In genomic region chr6:14665827-14666724, GRCh38 we compare ENCODE assay signal across 8 cellular contexts.
A peak's percentile ranks its signal among the peaks of the same experiment; 100 is the strongest.
DNase-seq lines count a peak whose midpoint lies in the region; ATAC-seq and TF ChIP-seq lines count a peak whose summit lies in the region.

No MANE protein-coding gene starts in this region.

- POLR2A ChIA-PET in RWPE1 (lab: Yijun Ruan, JAX; ENCODE audit: low non-redundant PET) = no interaction called here

- no peak for TF ChIP-seq CTCF in RWPE1 (conservative IDR thresholded peaks at IDR 0.05; ENCODE audit: low read depth)
- no peak for TF ChIP-seq CTCF in fibroblast of the aortic adventitia (IDR thresholded peaks at IDR 0.05; ENCODE audit: insufficient read depth, low read length)
- no peak for TF ChIP-seq CTCF in thoracic aorta (IDR thresholded peaks at IDR 0.05)

- H3K4me3 ChIP-seq in fibroblast of the aortic adventitia (ENCODE audit: low read depth, low read length) (no peak overlapping the region), thoracic aorta (no peak overlapping the region)

- H3K4me1 ChIP-seq in thoracic aorta (ENCODE audit: control insufficient read depth in 1 of 2, low read depth in 2 of 2) = no peaks in the 10 kb centered on the region

- H3K9me3 ChIP-seq in thoracic aorta = no peaks in the 10 kb centered on the region

- DNase-seq in Right ventricle myocardium superior (peak; percentile 56), cardiac septum (ENCODE audit: low spot score) (no peak), RWPE1 (ENCODE audit: low spot score) (peak; percentile 80), fibroblast of the aortic adventitia (ENCODE audit: low read depth) (peak; percentile 94), thoracic aorta (ENCODE audit: low spot score) (peak; percentile 31), left colon (no peak), NCI-H1417 treated with DMSO at 0.1 percent for 48 hours (lab: John Stamatoyannopoulos, UW) (no peak)

- intact Hi-C loops in Right ventricle myocardium superior (cut with DNase I) = no loop called here
- intact Hi-C loops in cardiac septum (cut with DNase I) = no loop called here
- intact Hi-C loops in left colon (cut with DNase I, micrococcal nuclease) = no loop called here

- CTCF ChIA-PET in RWPE1 (lab: Yijun Ruan, JAX) = interaction anchor here (0.6 kb wide), 1 partner anchor 24 kb away, joined by 7 read pairs; no protein-coding TSS in a partner anchor

- H3K27me3 ChIP-seq in thoracic aorta (replicated peaks; ENCODE audit: insufficient read depth) = no peaks in the 10 kb centered on the region

- peak overlapping the region; percentile 59 for H3K27ac ChIP-seq in RWPE1
- no peak overlapping the region for H3K27ac ChIP-seq in thoracic aorta

- no peaks in the 10 kb centered on the region for H3K36me3 ChIP-seq in thoracic aorta

- ATAC-seq in Right ventricle myocardium superior (ENCODE audit: poor library complexity) (no peak), thoracic aorta (ENCODE audit: insufficient number of reproducible peaks, low FRiP score, low read depth) (peak; percentile 41), left colon (no peak), GM18520 (IDR thresholded peaks at IDR 0.05; ENCODE audit: unreplicated experiment) (no peak)

Comparison
In these comparisons a context has a peak if more than half of its experiments do, and no peak if none do; other contexts are left out.
1. DNase-seq: peak in Right ventricle myocardium superior (single experiment), RWPE1 (single experiment), fibroblast of the aortic adventitia (single experiment) and thoracic aorta (single experiment); none in cardiac septum (single experiment), left colon (0 of 2) and NCI-H1417 treated with DMSO at 0.1 percent for 48 hours (single experiment).